In the genomic region with DNA sequence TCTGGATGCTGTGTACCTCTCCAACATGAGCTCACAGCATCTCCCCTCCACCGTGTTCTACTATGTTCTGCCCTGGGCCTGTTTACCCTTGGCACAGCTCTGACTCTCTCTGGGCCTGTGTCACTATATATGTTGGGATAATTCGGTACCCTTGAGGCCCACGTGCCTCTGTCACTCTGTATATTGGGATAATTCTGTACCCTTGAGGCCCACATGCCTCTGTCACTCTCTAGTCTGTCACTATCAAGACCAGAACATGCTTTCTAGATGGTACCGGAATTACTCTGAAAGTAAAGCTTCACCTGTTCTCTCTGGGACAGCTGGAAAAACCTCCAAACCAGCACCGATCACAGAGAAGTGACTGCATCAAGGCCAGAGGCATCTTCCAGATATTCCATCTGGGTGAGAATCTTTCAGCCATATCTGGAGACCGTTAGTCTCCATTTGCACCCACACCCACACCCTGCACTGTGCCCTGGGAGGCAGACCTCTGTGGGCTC, we compare ENCODE assay signal across 16 cellular contexts. TPM values are rescaled to one million over a fixed set of nuclear protein-coding genes. Genes with fewer than 3 reads are reported as not detected.
DNase-seq lines count a peak whose midpoint lies in the region; ATAC-seq and TF ChIP-seq lines count a peak whose summit lies in the region.
"Had no signal": no experiment of that assay in that cellular context is flagged by ENCODE, and none has a peak within 500 bp of the region (broad histone marks: within the 10 kb centered on the region; RNA-seq: fewer than 3 reads in every experiment).

No MANE protein-coding gene starts in this region.

- no peak for TF ChIP-seq CTCF in right atrium auricular region (IDR thresholded peaks at IDR 0.05)
- no peak for TF ChIP-seq CTCF in stomach (IDR thresholded peaks at IDR 0.05)

- ATAC-seq in Right ventricle myocardium superior (ENCODE audit: poor library complexity) (no peak), left colon (no peak)
- ATAC-seq in effector memory CD8-positive, alpha-beta T cell (replicated peaks) = no peak
- ATAC-seq: activated naive CD4-positive, alpha-beta T cell treated with anti-CD3 and anti-CD28 coated beads, Interleukin-2, amount 50 U/mL, for 72 hours; natural killer cell had no signal

- no peaks in the 10 kb centered on the region for H3K9me3 Mint-ChIP-seq in effector memory CD8-positive, alpha-beta T cell
- H3K9me3 Mint-ChIP-seq: activated naive CD4-positive, alpha-beta T cell treated with anti-CD3 and anti-CD28 coated beads, Interleukin-2, amount 50 U/mL, for 72 hours; natural killer cell had no signal

- peak overlapping the region; percentile 76 to 98 for H3K27ac ChIP-seq in right atrium auricular region
- H3K27ac ChIP-seq in stomach = no peak overlapping the region
- H3K27ac ChIP-seq: prostate gland had no signal

- peaks cover 40 to 43% of the 10 kb centered on the region in 2 donors for H3K4me1 Mint-ChIP-seq in effector memory CD8-positive, alpha-beta T cell (ENCODE audit: low read depth in 2 of 2)

- H3K9me3 ChIP-seq in right atrium auricular region = no peaks in the 10 kb centered on the region
- no peaks in the 10 kb centered on the region for H3K9me3 ChIP-seq in stomach
- H3K9me3 ChIP-seq: prostate gland had no signal

- WGBS in stomach, 5 donors = 85 to 98% (median 91%) methylated on average over 5 to 6 of the region's 6 CpGs

- peak overlapping the region in 1 of 2 donors; percentile 7 for H3K27ac Mint-ChIP-seq in effector memory CD8-positive, alpha-beta T cell

- H3K27me3 ChIP-seq in right atrium auricular region = no peaks in the 10 kb centered on the region
- H3K27me3 ChIP-seq in stomach = no peaks in the 10 kb centered on the region

- H3K36me3 Mint-ChIP-seq in effector memory CD8-positive, alpha-beta T cell (ENCODE audit: insufficient read depth) = peaks cover 5% of the 10 kb centered on the region
- H3K36me3 Mint-ChIP-seq: activated naive CD4-positive, alpha-beta T cell treated with anti-CD3 and anti-CD28 coated beads, Interleukin-2, amount 50 U/mL, for 72 hours; natural killer cell had no signal

- no peak for TF ChIP-seq EP300 in stomach (IDR thresholded peaks at IDR 0.05)

- no peak for TF ChIP-seq POLR2A in stomach (IDR thresholded peaks at IDR 0.05)

- intact Hi-C loops in Right ventricle myocardium superior (cut with DNase I) = no loop called here
- intact Hi-C loops in stomach (cut with DNase I; ENCODE audit: low total_unique reads) = no loop called here
- intact Hi-C loops in left colon (cut with DNase I, micrococcal nuclease) = no loop called here

- no peak overlapping the region for H3K4me3 Mint-ChIP-seq in effector memory CD8-positive, alpha-beta T cell
- H3K4me3 Mint-ChIP-seq: natural killer cell had no signal

- no peak overlapping the region for H3K4me3 ChIP-seq in right atrium auricular region
- no peak overlapping the region for H3K4me3 ChIP-seq in stomach
- H3K4me3 ChIP-seq: prostate gland had no signal

- H3K36me3 ChIP-seq in right atrium auricular region = no peaks in the 10 kb centered on the region
- H3K36me3 ChIP-seq in stomach = no peaks in the 10 kb centered on the region
- H3K36me3 ChIP-seq: prostate gland had no signal

- DNase-seq in right atrium auricular region (ENCODE audit: low spot score) (no peak), Right ventricle myocardium superior (no peak), LHCN-M2 (ENCODE audit: low read depth) (peak; percentile 60), myocyte (ENCODE audit: low read depth) (peak; percentile 91), stomach (peak; percentile 1), dedifferentiated amniotic fluid mesenchymal stem cell (ENCODE audit: extremely low spot score) (no peak), left colon (no peak)
- DNase-seq in effector memory CD8-positive, alpha-beta T cell = no peak
- DNase-seq: activated T-cell treated with anti-CD3 and anti-CD28 coated beads, Interleukin-2, amount 50 U/mL, for 48 hours; mammary epithelial cell; natural killer cell; NCI-H1436; NCI-H524 treated with DMSO at 0.1 percent for 48 hours; SHP77 had no signal

- peaks cover 0 to 71% of the 10 kb centered on the region in 2 donors for H3K4me1 ChIP-seq in right atrium auricular region
- peaks cover 8 to 37% (median 19%) of the 10 kb centered on the region in 4 donors for H3K4me1 ChIP-seq in stomach
- H3K4me1 ChIP-seq: prostate gland had no signal

- H3K27me3 Mint-ChIP-seq in effector memory CD8-positive, alpha-beta T cell = no peaks in the 10 kb centered on the region

RNA-seq across cellular contexts. Expression of a gene that starts 9.3 kb away (rescaled TPM):
- total RNA-seq in right atrium auricular region = 10 to 100 TPM; 23.9 to 24.0 TPM
- 40.4 TPM for total RNA-seq in Right ventricle myocardium superior
- total RNA-seq in LHCN-M2 (2014; rRNA removed) = 5.1 and 5.9 TPM in 2 replicates
- 9.2 TPM for polyA plus RNA-seq in LHCN-M2 (2012)
- total RNA-seq in myocyte = 11.1 and 13.1 TPM in 2 replicates
- 17.2 TPM for polyA plus RNA-seq in myocyte (2012)
- total RNA-seq in stomach = 10 to 100 TPM; 11.6 to 64.3 (median 21.8) TPM
- 1 to 10 TPM; 5.7 to 9.8 (median 9.6) TPM for polyA plus RNA-seq in stomach
- total RNA-seq in left colon = 10 to 100 TPM; 20.0 to 22.1 TPM

Comparison
In these comparisons a context has a peak if more than half of its experiments do, and no peak if none do; other contexts are left out.
1. DNase-seq: peak in LHCN-M2 (single experiment), myocyte (single experiment) and stomach (single experiment); none in right atrium auricular region (single experiment), Right ventricle myocardium superior (single experiment), dedifferentiated amniotic fluid mesenchymal stem cell (single experiment), effector memory CD8-positive, alpha-beta T cell (0 of 3) and left colon (0 of 2).
2. H3K27ac ChIP-seq: peak in right atrium auricular region (2 of 2); none in stomach (0 of 5).